ENCODE assay signal across 8 cellular contexts in genomic region chr2:86079981-86080911, GRCh38. TPM values are rescaled to one million over a fixed set of nuclear protein-coding genes. Genes with fewer than 3 reads are reported as not detected.
DNase-seq lines count a peak whose midpoint lies in the region; ATAC-seq, FAIRE-seq and TF ChIP-seq lines count a peak whose summit lies in the region.

No MANE protein-coding gene starts in this region.

- peak; percentile 62 to 65 for TF ChIP-seq RAD21 in H1 (IDR thresholded peaks at IDR 0.05 in 1 of 2, conservative IDR thresholded peaks at IDR 0.05 in 1 of 2; ENCODE audit: low read depth in 2 of 2, low read length in 2 of 2)

- peak overlapping the region in 7 of 8 donors; percentile 18 to 74 (median 57) for H3K4me3 Mint-ChIP-seq in CD4-positive, alpha-beta memory T cell

- 88% methylated on average over 14 of the region's 14 CpGs; no CpG with 5 or more reads in 1 of the 2 experiments for WGBS in H1 (ENCODE audit: extremely low coverage in 1 of 2, insufficient coverage in 1 of 2, insufficient read length in 1 of 2, insufficient replicate concordance in 2 of 2, low coverage in 1 of 2, low lambda C conversion rate in 2 of 2, missing lambda C conversion rate in 1 of 2), 2 experiments

- no peak overlapping the region for H3K18ac ChIP-seq in H1 (ENCODE audit: extremely low read depth, low read length)

- no peak overlapping the region for H3K14ac ChIP-seq in H1 (ENCODE audit: insufficient read length)

- no peaks in the 10 kb centered on the region for H3K27me3 ChIP-seq in CD4-positive, alpha-beta memory T cell (ENCODE audit: insufficient read depth, low read length)
- H3K27me3 ChIP-seq in H1 (replicated peaks in 1 of 4; ENCODE audit: control insufficient read depth in 3 of 4, extremely low read depth in 1 of 4, insufficient read depth in 3 of 4, low read length in 3 of 4), result no peaks in the 10 kb centered on the region

- H2BK120ac ChIP-seq in H1 (replicated peaks; ENCODE audit: low read depth, low read length), result no peak overlapping the region

- H3K4me3 ChIP-seq in CD4-positive, alpha-beta memory T cell (ENCODE audit: low read length in 2 of 2), result no peak overlapping the region
- no peak overlapping the region for H3K4me3 ChIP-seq in H1 (ENCODE audit: extremely low read depth in 1 of 4, insufficient read depth in 2 of 4, low read depth in 3 of 4, low read length in 4 of 4)
- H3K4me3 ChIP-seq in mucosa of descending colon, result no peak overlapping the region

- no peak overlapping the region for H2BK15ac ChIP-seq in H1 (ENCODE audit: low read length)

- H3K27me3 Mint-ChIP-seq in CD4-positive, alpha-beta memory T cell, result no peaks in the 10 kb centered on the region

- H3K9me3 ChIP-seq in CD4-positive, alpha-beta memory T cell (ENCODE audit: control insufficient read depth in 1 of 2, low read length in 2 of 2), result no peaks in the 10 kb centered on the region
- no peaks in the 10 kb centered on the region for H3K9me3 ChIP-seq in H1 (ENCODE audit: insufficient read depth in 2 of 2, low read depth in 1 of 2, low read length in 1 of 2)
- H3K9me3 ChIP-seq in mucosa of descending colon, result no peaks in the 10 kb centered on the region

- no peak overlapping the region for H3K56ac ChIP-seq in H1 (replicated peaks; ENCODE audit: insufficient read length, low read depth, low read length)

- H3K27ac Mint-ChIP-seq in CD4-positive, alpha-beta memory T cell, result peak overlapping the region; percentile 85 to 96 (median 95)

- no peak overlapping the region for H4K8ac ChIP-seq in H1 (ENCODE audit: extremely low read depth, insufficient read depth, low read length)

- no peaks in the 10 kb centered on the region for H3K79me1 ChIP-seq in H1 (ENCODE audit: low read depth, low read length)

- H2BK5ac ChIP-seq in H1 (ENCODE audit: low read depth, low read length), result no peak overlapping the region

- no peak overlapping the region for H2BK20ac ChIP-seq in H1 (ENCODE audit: low read length)

- ATAC-seq in GM19324 (IDR thresholded peaks at IDR 0.05; ENCODE audit: low FRiP score, unreplicated experiment), result peak; percentile 73
- ATAC-seq in HG03378 (IDR thresholded peaks at IDR 0.05; ENCODE audit: unreplicated experiment), result peak; percentile 70
- peak; percentile 96 for ATAC-seq in mucosa of descending colon

- peaks cover 15 to 54% (median 37%) of the 10 kb centered on the region in 4 donors for H3K4me1 Mint-ChIP-seq in CD4-positive, alpha-beta memory T cell

- H3K9me3 Mint-ChIP-seq in CD4-positive, alpha-beta memory T cell, result no peaks in the 10 kb centered on the region

- H3K4me2 ChIP-seq in H1 (ENCODE audit: insufficient read depth in 1 of 2, low read depth in 2 of 2, low read length in 2 of 2), result no peak overlapping the region

- no peak overlapping the region for H4K91ac ChIP-seq in H1 (replicated peaks; ENCODE audit: insufficient read length, low read length)

- H4K20me1 ChIP-seq in H1 (replicated peaks in 1 of 2; ENCODE audit: control insufficient read depth in 1 of 2, insufficient read depth in 2 of 2, low read length in 2 of 2), result peaks cover 5 to 12% of the 10 kb centered on the region in 2 experiments

- peaks cover 22 to 33% of the 10 kb centered on the region in 2 donors for H3K36me3 Mint-ChIP-seq in CD4-positive, alpha-beta memory T cell

- H4K5ac ChIP-seq in H1 (ENCODE audit: insufficient read length, low read depth, low read length), result no peak overlapping the region

- H3K4ac ChIP-seq in H1 (replicated peaks; ENCODE audit: insufficient read length, low read depth, low read length), result no peak overlapping the region

- H3K4me1 ChIP-seq in CD4-positive, alpha-beta memory T cell (ENCODE audit: insufficient read depth, low read length), result peaks cover 21% of the 10 kb centered on the region
- H3K4me1 ChIP-seq in H1 (replicated peaks in 1 of 4; ENCODE audit: control insufficient read depth in 3 of 4, insufficient read depth in 4 of 4, low read length in 3 of 4) (no peaks in the 10 kb centered on the region), mucosa of descending colon (ENCODE audit: low read depth) (peaks cover 9% of the 10 kb centered on the region)

- H2BK12ac ChIP-seq in H1 (ENCODE audit: low read depth, low read length), result no peak overlapping the region

- TF ChIP-seq EP300 in H1 (IDR thresholded peaks at IDR 0.05; ENCODE audit: borderline replicate concordance in 1 of 2, low read depth in 2 of 2, low read length in 2 of 2), result no peak

- TF ChIP-seq POLR2A in H1 (IDR thresholded peaks at IDR 0.05; ENCODE audit: control extremely low read depth in 1 of 2, low read depth in 2 of 2, low read length in 2 of 2), result no peak

- DNase-seq in CD4-positive, alpha-beta memory T cell, result peak; percentile 79 to 87 (median 82)
- peak; percentile 78 for DNase-seq in NK-92 treated with Interleukin-12 subunit alpha and Interleukin-12 subunit beta, amount 100 ng/mL, for 24 hours (lab: John Stamatoyannopoulos, UW)
- DNase-seq in activated CD8-positive, alpha-beta memory T cell treated with anti-CD3 and anti-CD28 coated beads for 48 hours (ENCODE audit: low read depth in 2 of 3, low spot score in 2 of 3), result peak; percentile 40 to 55 (median 45)
- peak; percentile 21 to 88 for DNase-seq in H1 (ENCODE audit: low read depth in 1 of 2, low spot score in 2 of 2)
- DNase-seq in mucosa of descending colon, result peak; percentile 87 to 93 (median 92)
- peak; percentile 58 to 71 for DNase-seq in stimulated activated CD8-positive, alpha-beta memory T cell treated with anti-CD3 and anti-CD28 coated beads, Interleukin-7, amount 100 ng/mL, for 1 hour (ENCODE audit: low read depth in 2 of 2)

- peak overlapping the region; percentile 64 for H3K27ac ChIP-seq in CD4-positive, alpha-beta memory T cell (ENCODE audit: low read depth, low read length)
- no peak overlapping the region for H3K27ac ChIP-seq in H1 (ENCODE audit: low read depth, low read length)

- no peak overlapping the region for H2AFZ ChIP-seq in H1 (ENCODE audit: low read length)

- CTCF ChIA-PET in CD4-positive, alpha-beta memory T cell (lab: Charles Lee; ENCODE audit: partially characterized antibody), result interaction anchor here (0.8 to 11.5 kb wide), 48 partner anchors 9 to 443 kb away, joined by 3 to 548 read pairs (median 4); partner anchors contain the start of genes POLR1A, PTCD3 and ST3GAL5
- CTCF ChIA-PET in H1 (lab: Charles Lee; ENCODE audit: partially characterized antibody), result interaction anchor here (0.6 to 5.7 kb wide), 44 partner anchors 9 to 443 kb away, joined by 3 to 61 read pairs (median 4); partner anchors contain the start of gene IMMT

- POLR2A ChIA-PET in CD4-positive, alpha-beta memory T cell (lab: Charles Lee; ENCODE audit: partially characterized antibody), result interaction anchor here (0.8 to 5.3 kb wide), 17 partner anchors 16 to 753 kb away, joined by 3 to 60 read pairs (median 6); partner anchors contain the start of genes KDM3A, POLR1A, PTCD3 and RNF181
- POLR2A ChIA-PET in H1 (lab: Charles Lee; ENCODE audit: partially characterized antibody), result interaction anchor here (0.7 to 1.0 kb wide), 2 partner anchors 26 to 37 kb away, joined by 4 to 6 read pairs; partner anchors contain the start of genes POLR1A and PTCD3

- H3K23me2 ChIP-seq in H1 (ENCODE audit: low read depth, low read length), result no peaks in the 10 kb centered on the region

- no peaks in the 10 kb centered on the region for H3K79me2 ChIP-seq in H1 (ENCODE audit: control insufficient read depth in 1 of 2, insufficient read depth in 2 of 2, low read length in 2 of 2)

- peaks cover 8% of the 10 kb centered on the region for H3K36me3 ChIP-seq in CD4-positive, alpha-beta memory T cell (ENCODE audit: insufficient read depth, low read length)
- peaks cover 4 to 60% (median 49%) of the 10 kb centered on the region in 4 experiments; a peak in 7 of 8 replicates for H3K36me3 ChIP-seq in H1 (ENCODE audit: control insufficient read depth in 2 of 4, insufficient read depth in 4 of 4, low read length in 3 of 4)
- H3K36me3 ChIP-seq in mucosa of descending colon (ENCODE audit: low read depth), result no peaks in the 10 kb centered on the region

- no peak overlapping the region for H3K23ac ChIP-seq in H1 (ENCODE audit: insufficient read length)

- H3K9ac ChIP-seq in H1 (replicated peaks in 1 of 4; ENCODE audit: extremely low read depth in 1 of 4, low read depth in 3 of 4, low read length in 3 of 4), result no peak overlapping the region

- H2AK5ac ChIP-seq in H1 (ENCODE audit: low read depth, low read length), result no peak overlapping the region

- TF ChIP-seq CTCF in H1 (IDR thresholded peaks at IDR 0.05; ENCODE audit: control extremely low read depth in 1 of 3, insufficient read depth in 1 of 3, low read depth in 1 of 3, low read length in 3 of 3) (peak; percentile 76 to 92 (median 84)), mucosa of descending colon (IDR thresholded peaks at IDR 0.05) (peak; percentile 69)

- FAIRE-seq in H1 (lab: Jason Lieb, UNC), result no peak

- intact Hi-C loops in CD4-positive, alpha-beta memory T cell (cut with micrococcal nuclease), result loop anchor here (1.0 to 2.0 kb wide), 5 partner anchors 13 to 330 kb away; no protein-coding TSS in a partner anchor
- intact Hi-C loops in mucosa of descending colon (cut with DNase I, micrococcal nuclease), result loop anchor here (2.0 to 5.0 kb wide), 2 partner anchors 253 kb away; no protein-coding TSS in a partner anchor

RNA-seq across cellular contexts. Expression of gene POLR1A, which starts 25.4 kb away (rescaled TPM):
- 10 to 100 TPM; 23.4 to 25.8 TPM for total RNA-seq in CD4-positive, alpha-beta memory T cell
- 1 to 10 TPM in 1 of 2 donors, under 1 TPM in 1; 0.87 to 3.6 TPM for polyA plus RNA-seq in CD4-positive, alpha-beta memory T cell
- total RNA-seq in H1 (2021; fragmentation: NEBNext Ultra II Directional; extraction: Animal tissue kit (Norgen Biotek cat#: 25700)), result 58.1 and 58.2 TPM in 2 replicates
- polyA plus RNA-seq in H1 (2011; rRNA removed), result 8.9 and 9.6 TPM in 2 replicates
- 8.3 TPM for polyA plus RNA-seq in H1 (2011; cell fraction: cytosol; rRNA removed)
- 19.0 TPM for polyA plus RNA-seq in H1 (2011; cell fraction: nucleus; rRNA removed)
- 17.6 to 34.2 TPM (median 28.7 TPM) in 4 replicates for polyA plus RNA-seq in H1 (2012, experiment 1 of 2)
- 5.8 TPM for polyA plus RNA-seq in H1 (2012, experiment 2 of 2)
- polyA plus RNA-seq in H1 (2013, experiment 1 of 2), result 11.9 TPM
- 10.2 TPM for polyA plus RNA-seq in H1 (2013, experiment 2 of 2)
- 34.2 and 43.8 TPM in 2 replicates for polyA minus RNA-seq in H1 (2011; rRNA and poly(A)+ RNA removed)
- polyA minus RNA-seq in H1 (2011; cell fraction: cytosol; rRNA and poly(A)+ RNA removed), result 66.1 TPM
- polyA minus RNA-seq in H1 (2011; cell fraction: nucleus; rRNA and poly(A)+ RNA removed), result 31.5 TPM
- 10 to 100 TPM; 22.8 to 29.3 (median 24.3) TPM for total RNA-seq in mucosa of descending colon

RNA-seq across cellular contexts. Expression of gene PTCD3, which starts 25.8 kb away (rescaled TPM):
- total RNA-seq in CD4-positive, alpha-beta memory T cell, result 100 to 1,000 TPM; 184 to 185 TPM
- 10 to 100 TPM; 28.7 to 63.7 TPM for polyA plus RNA-seq in CD4-positive, alpha-beta memory T cell
- 191 and 192 TPM in 2 replicates for total RNA-seq in H1 (2021; fragmentation: NEBNext Ultra II Directional; extraction: Animal tissue kit (Norgen Biotek cat#: 25700))
- 48.0 and 64.3 TPM in 2 replicates for polyA plus RNA-seq in H1 (2011; rRNA removed)
- 68.8 TPM for polyA plus RNA-seq in H1 (2011; cell fraction: cytosol; rRNA removed)
- polyA plus RNA-seq in H1 (2011; cell fraction: nucleus; rRNA removed), result 137 TPM
- 55.7 to 98.7 TPM (median 69.8 TPM) in 4 replicates for polyA plus RNA-seq in H1 (2012, experiment 1 of 2)
- polyA plus RNA-seq in H1 (2012, experiment 2 of 2), result 6.2 TPM
- 81.8 TPM for polyA plus RNA-seq in H1 (2013, experiment 1 of 2)
- 77.1 TPM for polyA plus RNA-seq in H1 (2013, experiment 2 of 2)
- 106 and 160 TPM in 2 replicates for polyA minus RNA-seq in H1 (2011; rRNA and poly(A)+ RNA removed)
- polyA minus RNA-seq in H1 (2011; cell fraction: cytosol; rRNA and poly(A)+ RNA removed), result 69.4 TPM
- polyA minus RNA-seq in H1 (2011; cell fraction: nucleus; rRNA and poly(A)+ RNA removed), result 466 TPM
- 10 to 100 TPM; 89.3 to 90.5 (median 90.4) TPM for total RNA-seq in mucosa of descending colon
